1 cellular context compared by ENCODE assay signal in genomic region chr12:15527201-15527782, GRCh38.
A peak's percentile ranks its signal among the peaks of the same experiment; 100 is the strongest.
TF ChIP-seq lines count a peak whose summit lies in the region.

No MANE protein-coding gene starts in this region.

TF ChIP-seq in HepG2, 621 proteins besides CTCF, POLR2A, EP300 and RAD21 (continued from another document and continues in another):
- no peak for TF ChIP-seq ZNF784 (CRISPR knock-in tag; IDR thresholded peaks at IDR 0.05; ENCODE audit: borderline replicate concordance)
- no peak for TF ChIP-seq ZNF816 (CRISPR knock-in tag; IDR thresholded peaks at IDR 0.05; ENCODE audit: borderline replicate concordance)
- TF ChIP-seq PHF20 (CRISPR knock-in tag; IDR thresholded peaks at IDR 0.05): no peak
- no peak for TF ChIP-seq ZSCAN30 (CRISPR knock-in tag; IDR thresholded peaks at IDR 0.05)
- no peak for TF ChIP-seq CENPBD1 (CRISPR knock-in tag; IDR thresholded peaks at IDR 0.05; ENCODE audit: borderline replicate concordance, low read depth)
- TF ChIP-seq AKAP8 (CRISPR knock-in tag; IDR thresholded peaks at IDR 0.05): no peak
- TF ChIP-seq ZNF33B (CRISPR knock-in tag; IDR thresholded peaks at IDR 0.05): no peak
- no peak for TF ChIP-seq TMF1 (CRISPR knock-in tag; IDR thresholded peaks at IDR 0.05; ENCODE audit: low read depth)
- no peak for TF ChIP-seq SOX13 (IDR thresholded peaks at IDR 0.05)
- peak in 1 of 2 experiments; percentile 76; a peak in 2 of 4 replicates for TF ChIP-seq SOX13 (CRISPR knock-in tag; conservative IDR thresholded peaks at IDR 0.05 in 1 of 2, IDR thresholded peaks at IDR 0.05 in 1 of 2)
- no peak for TF ChIP-seq ZMAT5 (CRISPR knock-in tag; IDR thresholded peaks at IDR 0.05; ENCODE audit: borderline replicate concordance, low read depth)
- no peak for TF ChIP-seq FOXA1 (IDR thresholded peaks at IDR 0.05)
- TF ChIP-seq FOXA1 (CRISPR knock-in tag; IDR thresholded peaks at IDR 0.05): peak; percentile 44; the same call in 1 of the 2 replicates
- no peak for TF ChIP-seq THAP9 (CRISPR knock-in tag; IDR thresholded peaks at IDR 0.05; ENCODE audit: borderline replicate concordance)
- TF ChIP-seq GTF3A (CRISPR knock-in tag; conservative IDR thresholded peaks at IDR 0.05): no peak
- no peak for TF ChIP-seq KDM6A (CRISPR knock-in tag; IDR thresholded peaks at IDR 0.05; ENCODE audit: low read depth)
- no peak for TF ChIP-seq BCL3 (CRISPR knock-in tag; IDR thresholded peaks at IDR 0.05)
- no peak for TF ChIP-seq ZNF569 (CRISPR knock-in tag; IDR thresholded peaks at IDR 0.05; ENCODE audit: borderline replicate concordance)
- TF ChIP-seq SIX1 (CRISPR knock-in tag; IDR thresholded peaks at IDR 0.05; ENCODE audit: borderline replicate concordance): no peak
- TF ChIP-seq CBX2 (IDR thresholded peaks at IDR 0.05; ENCODE audit: low read depth, low read length): no peak
- TF ChIP-seq CBX2 (CRISPR knock-in tag; IDR thresholded peaks at IDR 0.05; ENCODE audit: low read depth): no peak
- TF ChIP-seq CCAR2 (optimal IDR thresholded peaks at IDR 0.05; ENCODE audit: low read depth, low read length): no peak
- no peak for TF ChIP-seq ZNF33A (CRISPR knock-in tag; IDR thresholded peaks at IDR 0.05; ENCODE audit: borderline replicate concordance)
- no peak for TF ChIP-seq ZNF891 (CRISPR knock-in tag; IDR thresholded peaks at IDR 0.05)
- no peak for TF ChIP-seq BATF2 (CRISPR knock-in tag; IDR thresholded peaks at IDR 0.05)
- TF ChIP-seq MNT (IDR thresholded peaks at IDR 0.05): no peak
- no peak for TF ChIP-seq SOX6 (IDR thresholded peaks at IDR 0.05)
- peak; percentile 68 for TF ChIP-seq SOX6 (CRISPR knock-in tag; IDR thresholded peaks at IDR 0.05)
- no peak for TF ChIP-seq ZNF382 (CRISPR knock-in tag; IDR thresholded peaks at IDR 0.05; ENCODE audit: borderline replicate concordance)
- TF ChIP-seq STAG1 (CRISPR knock-in tag; IDR thresholded peaks at IDR 0.05): peak; percentile 69
- TF ChIP-seq RFX5 (IDR thresholded peaks at IDR 0.05; ENCODE audit: low read depth, low read length): peak; percentile 92
- no peak for TF ChIP-seq NFE2L2 (IDR thresholded peaks at IDR 0.05; ENCODE audit: low read length)
- no peak for TF ChIP-seq NR2F6 (IDR thresholded peaks at IDR 0.05)
- TF ChIP-seq NR2F6 (CRISPR knock-in tag; IDR thresholded peaks at IDR 0.05): no peak
- no peak for TF ChIP-seq ZC3H13 (CRISPR knock-in tag; IDR thresholded peaks at IDR 0.05)
- peak; percentile 49; the same call in 1 of the 2 replicates for TF ChIP-seq FOXA3 (CRISPR knock-in tag; IDR thresholded peaks at IDR 0.05)
- no peak for TF ChIP-seq RCOR2 (CRISPR knock-in tag; IDR thresholded peaks at IDR 0.05)
- no peak for TF ChIP-seq NPAS2 (CRISPR knock-in tag; IDR thresholded peaks at IDR 0.05; ENCODE audit: borderline replicate concordance)
- no peak for TF ChIP-seq ZNF646 (CRISPR knock-in tag; IDR thresholded peaks at IDR 0.05)
- no peak for TF ChIP-seq PITX1 (CRISPR knock-in tag; IDR thresholded peaks at IDR 0.05)
- TF ChIP-seq SOX5 (CRISPR knock-in tag; IDR thresholded peaks at IDR 0.05; ENCODE audit: borderline replicate concordance): no peak; the same call in 1 of the 2 replicates
- no peak for TF ChIP-seq ZNF703 (CRISPR knock-in tag; IDR thresholded peaks at IDR 0.05; ENCODE audit: borderline replicate concordance)
- TF ChIP-seq ZNF674 (CRISPR knock-in tag; IDR thresholded peaks at IDR 0.05; ENCODE audit: low read depth): no peak
- TF ChIP-seq MXD4 (CRISPR knock-in tag; IDR thresholded peaks at IDR 0.05): no peak
- no peak for TF ChIP-seq ZNF576 (CRISPR knock-in tag; IDR thresholded peaks at IDR 0.05)
- TF ChIP-seq ZNF775 (CRISPR knock-in tag; IDR thresholded peaks at IDR 0.05; ENCODE audit: borderline replicate concordance): no peak
- TF ChIP-seq ZNF839 (CRISPR knock-in tag; IDR thresholded peaks at IDR 0.05; ENCODE audit: borderline replicate concordance): no peak
- no peak for TF ChIP-seq ZBTB26 (CRISPR knock-in tag; IDR thresholded peaks at IDR 0.05; ENCODE audit: borderline replicate concordance)
- no peak for TF ChIP-seq FOXO1 (CRISPR knock-in tag; IDR thresholded peaks at IDR 0.05)
- TF ChIP-seq ZNF557 (CRISPR knock-in tag; IDR thresholded peaks at IDR 0.05): no peak
